Comparison of ENCODE assay signal across 1 cellular context in the genomic region with DNA sequence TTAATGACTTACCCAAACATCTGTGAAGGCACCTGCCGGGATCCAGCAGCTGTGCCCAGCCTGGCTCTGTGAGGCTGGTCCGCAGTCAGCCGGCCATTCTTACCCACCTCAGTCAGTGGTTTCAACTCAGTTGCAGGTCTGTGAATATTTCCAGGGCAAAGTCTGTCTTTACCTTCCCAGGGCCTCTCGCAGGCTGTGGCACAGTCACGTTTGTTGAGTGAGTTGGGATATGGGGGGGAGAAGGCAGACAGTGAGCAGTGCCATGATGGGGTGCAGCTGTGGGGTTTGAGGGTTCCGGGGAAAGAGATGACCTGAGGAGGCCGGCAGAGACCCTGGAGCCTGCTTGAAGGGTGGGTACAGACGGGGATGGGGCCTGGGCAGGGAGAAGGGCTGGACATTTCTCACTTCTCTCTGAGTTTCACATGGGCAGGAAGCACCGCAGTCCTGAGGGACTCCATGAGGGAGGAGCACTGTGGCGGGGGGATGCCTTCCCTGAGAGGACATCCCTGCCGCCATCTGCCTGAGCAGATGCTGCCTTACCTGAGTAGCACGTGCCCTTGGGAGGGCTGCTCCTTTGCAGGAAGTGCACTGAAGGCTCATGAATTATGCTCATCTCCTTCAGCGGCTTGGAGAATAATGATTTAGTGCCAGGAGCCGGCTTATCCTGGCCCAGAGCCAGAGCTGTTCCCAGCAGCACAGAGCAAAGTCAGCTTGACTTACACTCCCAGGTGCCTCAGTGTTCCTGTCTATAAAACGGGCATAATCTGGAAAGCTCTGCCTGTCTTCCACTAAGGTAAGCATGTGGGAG.
TF ChIP-seq lines count a peak whose summit lies in the region.

No MANE protein-coding gene starts in this region.

TF ChIP-seq in IMR-90, 13 proteins besides CTCF, POLR2A, EP300 and RAD21 (continued from another document):
- no peak for TF ChIP-seq MAZ (IDR thresholded peaks at IDR 0.05; ENCODE audit: borderline replicate concordance, low read depth, low read length)
- no peak for TF ChIP-seq NFE2L2 (IDR thresholded peaks at IDR 0.05; ENCODE audit: low read depth, low read length)
TF ChIP-seq in IMR-90: peak in this region for 0.
